2 cellular contexts compared by ENCODE assay signal in the genomic region with DNA sequence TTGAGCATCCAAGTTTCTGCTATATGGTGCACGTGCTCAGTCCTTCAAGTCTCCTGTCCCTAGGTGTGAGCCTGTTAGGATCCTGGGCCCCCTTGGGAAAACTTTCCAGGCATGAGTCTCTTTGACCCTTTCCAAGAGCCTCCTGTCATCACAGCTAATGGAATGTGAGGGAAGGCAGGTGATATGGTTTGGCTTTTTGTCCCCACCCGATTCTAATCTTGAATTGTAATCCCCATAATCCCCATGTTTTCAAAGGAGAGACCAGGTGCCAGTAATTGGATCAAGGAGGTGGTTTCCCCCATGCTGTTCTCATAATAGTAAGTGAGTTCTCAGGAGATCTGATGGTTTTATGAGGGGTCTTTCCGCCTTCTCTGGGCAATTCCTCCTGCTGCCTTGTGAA.
TF ChIP-seq lines count a peak whose summit lies in the region.

No MANE protein-coding gene starts in this region.

TF ChIP-seq in GM23338, 12 proteins besides CTCF, POLR2A, EP300 and RAD21 (continues in another document):
- TF ChIP-seq CREB1 (CRISPR knock-in tag; IDR thresholded peaks at IDR 0.05; ENCODE audit: low read depth): no peak
- TF ChIP-seq, protein P1, sequence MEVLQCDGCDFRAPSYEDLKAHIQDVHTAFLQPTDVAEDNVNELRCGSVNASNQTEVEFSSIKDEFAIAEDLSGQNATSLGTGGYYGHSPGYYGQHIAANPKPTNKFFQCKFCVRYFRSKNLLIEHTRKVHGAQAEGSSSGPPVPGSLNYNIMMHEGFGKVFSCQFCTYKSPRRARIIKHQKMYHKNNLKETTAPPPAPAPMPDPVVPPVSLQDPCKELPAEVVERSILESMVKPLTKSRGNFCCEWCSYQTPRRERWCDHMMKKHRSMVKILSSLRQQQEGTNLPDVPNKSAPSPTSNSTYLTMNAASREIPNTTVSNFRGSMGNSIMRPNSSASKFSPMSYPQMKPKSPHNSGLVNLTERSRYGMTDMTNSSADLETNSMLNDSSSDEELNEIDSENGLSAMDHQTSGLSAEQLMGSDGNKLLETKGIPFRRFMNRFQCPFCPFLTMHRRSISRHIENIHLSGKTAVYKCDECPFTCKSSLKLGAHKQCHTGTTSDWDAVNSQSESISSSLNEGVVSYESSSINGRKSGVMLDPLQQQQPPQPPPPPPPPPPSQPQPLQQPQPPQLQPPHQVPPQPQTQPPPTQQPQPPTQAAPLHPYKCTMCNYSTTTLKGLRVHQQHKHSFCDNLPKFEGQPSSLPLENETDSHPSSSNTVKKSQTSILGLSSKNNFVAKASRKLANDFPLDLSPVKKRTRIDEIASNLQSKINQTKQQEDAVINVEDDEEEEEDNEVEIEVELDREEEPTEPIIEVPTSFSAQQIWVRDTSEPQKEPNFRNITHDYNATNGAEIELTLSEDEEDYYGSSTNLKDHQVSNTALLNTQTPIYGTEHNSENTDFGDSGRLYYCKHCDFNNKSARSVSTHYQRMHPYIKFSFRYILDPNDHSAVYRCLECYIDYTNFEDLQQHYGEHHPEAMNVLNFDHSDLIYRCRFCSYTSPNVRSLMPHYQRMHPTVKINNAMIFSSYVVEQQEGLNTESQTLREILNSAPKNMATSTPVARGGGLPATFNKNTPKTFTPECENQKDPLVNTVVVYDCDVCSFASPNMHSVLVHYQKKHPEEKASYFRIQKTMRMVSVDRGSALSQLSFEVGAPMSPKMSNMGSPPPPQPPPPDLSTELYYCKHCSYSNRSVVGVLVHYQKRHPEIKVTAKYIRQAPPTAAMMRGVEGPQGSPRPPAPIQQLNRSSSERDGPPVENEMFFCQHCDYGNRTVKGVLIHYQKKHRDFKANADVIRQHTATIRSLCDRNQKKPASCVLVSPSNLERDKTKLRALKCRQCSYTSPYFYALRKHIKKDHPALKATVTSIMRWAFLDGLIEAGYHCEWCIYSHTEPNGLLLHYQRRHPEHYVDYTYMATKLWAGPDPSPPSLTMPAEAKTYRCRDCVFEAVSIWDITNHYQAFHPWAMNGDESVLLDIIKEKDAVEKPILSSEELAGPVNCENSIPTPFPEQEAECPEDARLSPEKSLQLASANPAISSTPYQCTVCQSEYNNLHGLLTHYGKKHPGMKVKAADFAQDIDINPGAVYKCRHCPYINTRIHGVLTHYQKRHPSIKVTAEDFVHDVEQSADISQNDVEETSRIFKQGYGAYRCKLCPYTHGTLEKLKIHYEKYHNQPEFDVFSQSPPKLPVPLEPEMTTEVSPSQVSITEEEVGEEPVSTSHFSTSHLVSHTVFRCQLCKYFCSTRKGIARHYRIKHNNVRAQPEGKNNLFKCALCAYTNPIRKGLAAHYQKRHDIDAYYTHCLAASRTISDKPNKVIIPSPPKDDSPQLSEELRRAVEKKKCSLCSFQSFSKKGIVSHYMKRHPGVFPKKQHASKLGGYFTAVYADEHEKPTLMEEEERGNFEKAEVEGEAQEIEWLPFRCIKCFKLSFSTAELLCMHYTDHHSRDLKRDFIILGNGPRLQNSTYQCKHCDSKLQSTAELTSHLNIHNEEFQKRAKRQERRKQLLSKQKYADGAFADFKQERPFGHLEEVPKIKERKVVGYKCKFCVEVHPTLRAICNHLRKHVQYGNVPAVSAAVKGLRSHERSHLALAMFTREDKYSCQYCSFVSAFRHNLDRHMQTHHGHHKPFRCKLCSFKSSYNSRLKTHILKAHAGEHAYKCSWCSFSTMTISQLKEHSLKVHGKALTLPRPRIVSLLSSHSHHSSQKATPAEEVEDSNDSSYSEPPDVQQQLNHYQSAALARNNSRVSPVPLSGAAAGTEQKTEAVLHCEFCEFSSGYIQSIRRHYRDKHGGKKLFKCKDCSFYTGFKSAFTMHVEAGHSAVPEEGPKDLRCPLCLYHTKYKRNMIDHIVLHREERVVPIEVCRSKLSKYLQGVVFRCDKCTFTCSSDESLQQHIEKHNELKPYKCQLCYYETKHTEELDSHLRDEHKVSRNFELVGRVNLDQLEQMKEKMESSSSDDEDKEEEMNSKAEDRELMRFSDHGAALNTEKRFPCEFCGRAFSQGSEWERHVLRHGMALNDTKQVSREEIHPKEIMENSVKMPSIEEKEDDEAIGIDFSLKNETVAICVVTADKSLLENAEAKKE (CRISPR knock-in tag; IDR thresholded peaks at IDR 0.05): no peak
- TF ChIP-seq STAT1 (IDR thresholded peaks at IDR 0.05; ENCODE audit: unreplicated experiment): no peak
- TF ChIP-seq ZNF331 (CRISPR knock-in tag; IDR thresholded peaks at IDR 0.05; ENCODE audit: low read depth): no peak
- no peak for TF ChIP-seq ETS1 (IDR thresholded peaks at IDR 0.05)
- no peak for TF ChIP-seq ZNF114 (CRISPR knock-in tag; IDR thresholded peaks at IDR 0.05)
- TF ChIP-seq EZH2phosphoT487 (IDR thresholded peaks at IDR 0.05; ENCODE audit: unreplicated experiment): no peak
- TF ChIP-seq NANOG (IDR thresholded peaks at IDR 0.05; ENCODE audit: borderline replicate concordance): no peak
- TF ChIP-seq, protein P2, sequence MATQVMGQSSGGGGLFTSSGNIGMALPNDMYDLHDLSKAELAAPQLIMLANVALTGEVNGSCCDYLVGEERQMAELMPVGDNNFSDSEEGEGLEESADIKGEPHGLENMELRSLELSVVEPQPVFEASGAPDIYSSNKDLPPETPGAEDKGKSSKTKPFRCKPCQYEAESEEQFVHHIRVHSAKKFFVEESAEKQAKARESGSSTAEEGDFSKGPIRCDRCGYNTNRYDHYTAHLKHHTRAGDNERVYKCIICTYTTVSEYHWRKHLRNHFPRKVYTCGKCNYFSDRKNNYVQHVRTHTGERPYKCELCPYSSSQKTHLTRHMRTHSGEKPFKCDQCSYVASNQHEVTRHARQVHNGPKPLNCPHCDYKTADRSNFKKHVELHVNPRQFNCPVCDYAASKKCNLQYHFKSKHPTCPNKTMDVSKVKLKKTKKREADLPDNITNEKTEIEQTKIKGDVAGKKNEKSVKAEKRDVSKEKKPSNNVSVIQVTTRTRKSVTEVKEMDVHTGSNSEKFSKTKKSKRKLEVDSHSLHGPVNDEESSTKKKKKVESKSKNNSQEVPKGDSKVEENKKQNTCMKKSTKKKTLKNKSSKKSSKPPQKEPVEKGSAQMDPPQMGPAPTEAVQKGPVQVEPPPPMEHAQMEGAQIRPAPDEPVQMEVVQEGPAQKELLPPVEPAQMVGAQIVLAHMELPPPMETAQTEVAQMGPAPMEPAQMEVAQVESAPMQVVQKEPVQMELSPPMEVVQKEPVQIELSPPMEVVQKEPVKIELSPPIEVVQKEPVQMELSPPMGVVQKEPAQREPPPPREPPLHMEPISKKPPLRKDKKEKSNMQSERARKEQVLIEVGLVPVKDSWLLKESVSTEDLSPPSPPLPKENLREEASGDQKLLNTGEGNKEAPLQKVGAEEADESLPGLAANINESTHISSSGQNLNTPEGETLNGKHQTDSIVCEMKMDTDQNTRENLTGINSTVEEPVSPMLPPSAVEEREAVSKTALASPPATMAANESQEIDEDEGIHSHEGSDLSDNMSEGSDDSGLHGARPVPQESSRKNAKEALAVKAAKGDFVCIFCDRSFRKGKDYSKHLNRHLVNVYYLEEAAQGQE (IDR thresholded peaks at IDR 0.05; ENCODE audit: unreplicated experiment): no peak
- no peak for TF ChIP-seq POLR2AphosphoS5 (IDR thresholded peaks at IDR 0.05; ENCODE audit: low read depth)

TF ChIP-seq in H1, 55 proteins besides CTCF, POLR2A, EP300 and RAD21:
- TF ChIP-seq CBX8 (IDR thresholded peaks at IDR 0.05; ENCODE audit: borderline replicate concordance, low read depth, low read length) (no peak), JUN (IDR thresholded peaks at IDR 0.05; ENCODE audit: low read depth, low read length) (no peak), POLR2AphosphoS5 (IDR thresholded peaks at IDR 0.05; ENCODE audit: low read depth, low read length) (no peak), CEBPB (IDR thresholded peaks at IDR 0.05; ENCODE audit: low read depth, low read length) (no peak), CTBP2 (IDR thresholded peaks at IDR 0.05; ENCODE audit: borderline replicate concordance, insufficient read depth, insufficient read length, low read length) (no peak), PHF8 (conservative IDR thresholded peaks at IDR 0.05; ENCODE audit: low read depth, low read length) (no peak), CBX5 (IDR thresholded peaks at IDR 0.05; ENCODE audit: low read depth, low read length) (no peak), SAP30 (IDR thresholded peaks at IDR 0.05; ENCODE audit: insufficient read depth, insufficient replicate concordance, low read length) (no peak), GTF2F1 (IDR thresholded peaks at IDR 0.05; ENCODE audit: borderline replicate concordance, low read depth, low read length) (no peak)
- TF ChIP-seq, protein P3, sequence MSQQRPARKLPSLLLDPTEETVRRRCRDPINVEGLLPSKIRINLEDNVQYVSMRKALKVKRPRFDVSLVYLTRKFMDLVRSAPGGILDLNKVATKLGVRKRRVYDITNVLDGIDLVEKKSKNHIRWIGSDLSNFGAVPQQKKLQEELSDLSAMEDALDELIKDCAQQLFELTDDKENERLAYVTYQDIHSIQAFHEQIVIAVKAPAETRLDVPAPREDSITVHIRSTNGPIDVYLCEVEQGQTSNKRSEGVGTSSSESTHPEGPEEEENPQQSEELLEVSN (IDR thresholded peaks at IDR 0.05): no peak
